In genomic region chr3:49158108-49158709, GRCh38 we compare ENCODE assay signal across 1 cellular context.
TF ChIP-seq lines count a peak whose summit lies in the region.

No MANE protein-coding gene starts in this region.

TF ChIP-seq in HepG2, 621 proteins besides CTCF, POLR2A, EP300 and RAD21 (continued from another document and continues in another):
- TF ChIP-seq, protein P1, sequence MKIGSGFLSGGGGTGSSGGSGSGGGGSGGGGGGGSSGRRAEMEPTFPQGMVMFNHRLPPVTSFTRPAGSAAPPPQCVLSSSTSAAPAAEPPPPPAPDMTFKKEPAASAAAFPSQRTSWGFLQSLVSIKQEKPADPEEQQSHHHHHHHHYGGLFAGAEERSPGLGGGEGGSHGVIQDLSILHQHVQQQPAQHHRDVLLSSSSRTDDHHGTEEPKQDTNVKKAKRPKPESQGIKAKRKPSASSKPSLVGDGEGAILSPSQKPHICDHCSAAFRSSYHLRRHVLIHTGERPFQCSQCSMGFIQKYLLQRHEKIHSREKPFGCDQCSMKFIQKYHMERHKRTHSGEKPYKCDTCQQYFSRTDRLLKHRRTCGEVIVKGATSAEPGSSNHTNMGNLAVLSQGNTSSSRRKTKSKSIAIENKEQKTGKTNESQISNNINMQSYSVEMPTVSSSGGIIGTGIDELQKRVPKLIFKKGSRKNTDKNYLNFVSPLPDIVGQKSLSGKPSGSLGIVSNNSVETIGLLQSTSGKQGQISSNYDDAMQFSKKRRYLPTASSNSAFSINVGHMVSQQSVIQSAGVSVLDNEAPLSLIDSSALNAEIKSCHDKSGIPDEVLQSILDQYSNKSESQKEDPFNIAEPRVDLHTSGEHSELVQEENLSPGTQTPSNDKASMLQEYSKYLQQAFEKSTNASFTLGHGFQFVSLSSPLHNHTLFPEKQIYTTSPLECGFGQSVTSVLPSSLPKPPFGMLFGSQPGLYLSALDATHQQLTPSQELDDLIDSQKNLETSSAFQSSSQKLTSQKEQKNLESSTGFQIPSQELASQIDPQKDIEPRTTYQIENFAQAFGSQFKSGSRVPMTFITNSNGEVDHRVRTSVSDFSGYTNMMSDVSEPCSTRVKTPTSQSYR (CRISPR knock-in tag; IDR thresholded peaks at IDR 0.05; ENCODE audit: borderline replicate concordance), result 0 out of 2 replicates have a peak, but pooled peaks have one; percentile 22
- TF ChIP-seq ZNF737 (CRISPR knock-in tag; IDR thresholded peaks at IDR 0.05; ENCODE audit: borderline replicate concordance) (no peak), MTERF4 (CRISPR knock-in tag; IDR thresholded peaks at IDR 0.05) (no peak), MLX (CRISPR knock-in tag; IDR thresholded peaks at IDR 0.05) (no peak), SMAD9 (CRISPR knock-in tag; IDR thresholded peaks at IDR 0.05) (no peak), FLYWCH1 (CRISPR knock-in tag; IDR thresholded peaks at IDR 0.05) (no peak), FOXC1 (CRISPR knock-in tag; IDR thresholded peaks at IDR 0.05; ENCODE audit: borderline replicate concordance) (no peak), TBL1XR1 (IDR thresholded peaks at IDR 0.05; ENCODE audit: borderline replicate concordance, low read length, partially characterized antibody) (no peak), GATAD2A (CRISPR knock-in tag; IDR thresholded peaks at IDR 0.05) (0 out of 2 replicates have a peak, but pooled peaks have one; percentile 32), ZSCAN30 (CRISPR knock-in tag; IDR thresholded peaks at IDR 0.05) (no peak), NFKB2 (CRISPR knock-in tag; IDR thresholded peaks at IDR 0.05; ENCODE audit: borderline replicate concordance) (no peak), RNF2 (conservative IDR thresholded peaks at IDR 0.05; ENCODE audit: low read depth) (no peak), SALL1 (CRISPR knock-in tag; IDR thresholded peaks at IDR 0.05) (peak; percentile 52; the same call in 1 of the 2 replicates), ZBTB49 (CRISPR knock-in tag; IDR thresholded peaks at IDR 0.05; ENCODE audit: borderline replicate concordance) (no peak), MYPOP (CRISPR knock-in tag; IDR thresholded peaks at IDR 0.05) (no peak), AKAP8 (CRISPR knock-in tag; IDR thresholded peaks at IDR 0.05) (peak; percentile 9; the same call in 1 of the 2 replicates), SIN3A (IDR thresholded peaks at IDR 0.05; ENCODE audit: borderline replicate concordance, low read depth, low read length) (no peak), ZNF343 (CRISPR knock-in tag; IDR thresholded peaks at IDR 0.05) (no peak), SSRP1 (CRISPR knock-in tag; IDR thresholded peaks at IDR 0.05) (no peak), ZNF772 (CRISPR knock-in tag; IDR thresholded peaks at IDR 0.05) (no peak), ELF3 (CRISPR knock-in tag; IDR thresholded peaks at IDR 0.05) (0 out of 2 replicates have a peak, but pooled peaks have one; percentile 40), FOXA3 (CRISPR knock-in tag; IDR thresholded peaks at IDR 0.05) (0 out of 2 replicates have a peak, but pooled peaks have one; percentile 30), SP5 (CRISPR knock-in tag; IDR thresholded peaks at IDR 0.05; ENCODE audit: borderline replicate concordance, low read depth) (no peak), NFAT5 (CRISPR knock-in tag; IDR thresholded peaks at IDR 0.05) (no peak), ZNF274 (CRISPR knock-in tag; IDR thresholded peaks at IDR 0.05) (no peak), ZNF850 (CRISPR knock-in tag; conservative IDR thresholded peaks at IDR 0.05) (no peak), CERS6 (CRISPR knock-in tag; IDR thresholded peaks at IDR 0.05) (no peak), RXRA (CRISPR knock-in tag; IDR thresholded peaks at IDR 0.05) (0 out of 2 replicates have a peak, but pooled peaks have one; percentile 1), AHDC1 (CRISPR knock-in tag; IDR thresholded peaks at IDR 0.05; ENCODE audit: borderline replicate concordance) (no peak), ZFY (CRISPR knock-in tag; IDR thresholded peaks at IDR 0.05) (no peak)
- TF ChIP-seq, protein P2, sequence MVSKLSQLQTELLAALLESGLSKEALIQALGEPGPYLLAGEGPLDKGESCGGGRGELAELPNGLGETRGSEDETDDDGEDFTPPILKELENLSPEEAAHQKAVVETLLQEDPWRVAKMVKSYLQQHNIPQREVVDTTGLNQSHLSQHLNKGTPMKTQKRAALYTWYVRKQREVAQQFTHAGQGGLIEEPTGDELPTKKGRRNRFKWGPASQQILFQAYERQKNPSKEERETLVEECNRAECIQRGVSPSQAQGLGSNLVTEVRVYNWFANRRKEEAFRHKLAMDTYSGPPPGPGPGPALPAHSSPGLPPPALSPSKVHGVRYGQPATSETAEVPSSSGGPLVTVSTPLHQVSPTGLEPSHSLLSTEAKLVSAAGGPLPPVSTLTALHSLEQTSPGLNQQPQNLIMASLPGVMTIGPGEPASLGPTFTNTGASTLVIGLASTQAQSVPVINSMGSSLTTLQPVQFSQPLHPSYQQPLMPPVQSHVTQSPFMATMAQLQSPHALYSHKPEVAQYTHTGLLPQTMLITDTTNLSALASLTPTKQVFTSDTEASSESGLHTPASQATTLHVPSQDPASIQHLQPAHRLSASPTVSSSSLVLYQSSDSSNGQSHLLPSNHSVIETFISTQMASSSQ (IDR thresholded peaks at IDR 0.05; ENCODE audit: low read depth), result no peak
- TF ChIP-seq, protein P2 (CRISPR knock-in tag; IDR thresholded peaks at IDR 0.05; ENCODE audit: borderline replicate concordance), result no peak
